Comparison of ENCODE assay signal across 1 cellular context in the genomic region with DNA sequence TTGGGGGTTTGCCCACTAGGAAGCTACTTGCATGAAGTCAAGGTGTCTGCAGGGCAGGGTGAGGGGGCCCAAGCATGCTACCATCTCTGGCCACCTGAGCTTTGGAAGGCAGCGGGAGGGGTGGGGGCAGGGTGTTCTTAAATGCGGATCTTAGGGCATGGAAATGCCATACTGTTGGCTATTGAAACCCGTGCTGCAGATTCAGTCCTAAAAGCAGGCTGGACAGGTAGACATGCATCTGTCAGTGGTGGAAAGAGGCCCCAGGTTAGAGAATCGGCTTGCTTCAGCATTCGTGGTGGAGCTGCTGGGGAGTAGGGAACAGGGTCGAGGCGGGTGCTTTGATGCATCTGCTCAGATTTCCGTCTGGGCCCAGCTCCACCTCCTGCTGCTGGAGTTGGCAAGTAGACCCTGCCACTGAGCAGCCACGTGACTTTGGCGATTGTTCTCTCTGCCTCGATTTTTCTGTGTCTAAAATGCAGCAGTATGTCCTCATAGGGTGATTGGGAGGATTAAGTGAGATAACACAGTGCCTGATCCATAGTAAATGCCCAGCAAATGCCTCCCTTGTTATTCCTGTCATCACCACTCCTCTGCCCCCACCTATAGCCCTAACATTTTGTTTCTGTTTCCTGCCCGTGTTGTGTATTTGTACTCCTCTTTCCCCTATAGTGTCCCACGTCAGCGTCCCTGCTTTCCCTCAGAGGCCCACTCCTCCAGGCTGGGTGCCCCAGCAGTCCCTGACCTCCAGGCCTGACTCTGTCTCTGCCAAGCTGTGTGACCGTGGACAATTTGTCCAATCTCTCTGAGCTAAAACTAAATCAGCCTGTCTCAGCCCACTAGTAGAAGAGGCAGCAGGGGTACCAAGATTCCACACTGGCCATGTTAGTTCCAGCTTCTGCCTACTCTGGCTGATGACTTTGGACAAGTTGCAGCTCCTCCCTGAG.
TF ChIP-seq lines count a peak whose summit lies in the region.

No MANE protein-coding gene starts in this region.

TF ChIP-seq in K562, 482 proteins besides CTCF, POLR2A, EP300 and RAD21 (continued from another document):
- TF ChIP-seq, protein P1, sequence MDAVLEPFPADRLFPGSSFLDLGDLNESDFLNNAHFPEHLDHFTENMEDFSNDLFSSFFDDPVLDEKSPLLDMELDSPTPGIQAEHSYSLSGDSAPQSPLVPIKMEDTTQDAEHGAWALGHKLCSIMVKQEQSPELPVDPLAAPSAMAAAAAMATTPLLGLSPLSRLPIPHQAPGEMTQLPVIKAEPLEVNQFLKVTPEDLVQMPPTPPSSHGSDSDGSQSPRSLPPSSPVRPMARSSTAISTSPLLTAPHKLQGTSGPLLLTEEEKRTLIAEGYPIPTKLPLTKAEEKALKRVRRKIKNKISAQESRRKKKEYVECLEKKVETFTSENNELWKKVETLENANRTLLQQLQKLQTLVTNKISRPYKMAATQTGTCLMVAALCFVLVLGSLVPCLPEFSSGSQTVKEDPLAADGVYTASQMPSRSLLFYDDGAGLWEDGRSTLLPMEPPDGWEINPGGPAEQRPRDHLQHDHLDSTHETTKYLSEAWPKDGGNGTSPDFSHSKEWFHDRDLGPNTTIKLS (IDR thresholded peaks at IDR 0.05; ENCODE audit: borderline replicate concordance, low read depth) = no peak
- TF ChIP-seq KDM4B (IDR thresholded peaks at IDR 0.05; ENCODE audit: borderline replicate concordance in 2 of 2, low read depth in 1 of 2) = no peak
- no peak for TF ChIP-seq STAT5A (IDR thresholded peaks at IDR 0.05; ENCODE audit: borderline replicate concordance, low read length)
- no peak for TF ChIP-seq ZNF311 (CRISPR knock-in tag; IDR thresholded peaks at IDR 0.05)
- TF ChIP-seq LCOR (CRISPR knock-in tag; IDR thresholded peaks at IDR 0.05) = no peak
- no peak for TF ChIP-seq CTBP1 (IDR thresholded peaks at IDR 0.05; ENCODE audit: borderline replicate concordance)
- TF ChIP-seq ARID1B (IDR thresholded peaks at IDR 0.05) = no peak
- no peak for TF ChIP-seq ARHGAP35 (IDR thresholded peaks at IDR 0.05; ENCODE audit: partially characterized antibody)
- no peak for TF ChIP-seq FOXK2 (conservative IDR thresholded peaks at IDR 0.05 in 1 of 2, IDR thresholded peaks at IDR 0.05 in 1 of 2; ENCODE audit: low read depth in 2 of 2)
